4 cellular contexts compared by ENCODE assay signal in the genomic region with DNA sequence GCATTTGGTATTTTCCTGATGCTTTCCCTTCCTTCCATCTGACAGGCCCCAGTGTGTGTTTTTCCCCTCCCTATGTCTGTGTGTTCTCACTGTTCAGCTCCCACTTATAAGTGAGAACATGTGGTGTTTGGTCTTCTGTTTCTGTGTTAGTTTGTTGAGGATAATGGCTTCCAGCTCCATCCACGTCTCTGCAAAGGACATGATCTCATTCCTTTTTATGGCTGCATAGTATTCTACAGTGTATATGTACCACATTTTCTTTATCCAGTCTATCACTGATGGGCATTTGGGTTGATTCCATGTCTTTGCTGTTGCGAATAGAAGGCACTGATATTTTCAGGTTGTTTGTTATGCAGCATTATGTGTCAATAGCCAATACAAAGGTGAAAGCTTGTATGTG. TPM values are rescaled to one million over a fixed set of nuclear protein-coding genes. Genes with fewer than 3 reads are reported as not detected.
"Had no signal": no experiment of that assay in that cellular context is flagged by ENCODE, and none has a peak within 500 bp of the region (broad histone marks: within the 10 kb centered on the region; RNA-seq: fewer than 3 reads in every experiment).

No MANE protein-coding gene starts in this region.

RNA-seq across cellular contexts. Expression of a gene that starts 42.3 kb away (rescaled TPM):
- total RNA-seq: HepG2, HT-29, IMR-90, K562 had no signal
